Comparison of ENCODE assay signal across 8 cellular contexts in genomic region chr22:30591588-30592359, GRCh38. TPM values are rescaled to one million over a fixed set of nuclear protein-coding genes. Genes with fewer than 3 reads are reported as not detected.
DNase-seq lines count a peak whose midpoint lies in the region; ATAC-seq and TF ChIP-seq lines count a peak whose summit lies in the region.

Gene PES1, minus strand, starts transcription at chr22:30591910. Its CDS starts 77 bp downstream, at chr22:30591833.

- 1% methylated on average over 48 to 49 of the region's 49 CpGs for WGBS in lung, 2 donors

- no peak for TF ChIP-seq CTCF in GM20000 (IDR thresholded peaks at IDR 0.05; ENCODE audit: extremely low read depth, missing control alignments)
- no peak for TF ChIP-seq CTCF in lung (IDR thresholded peaks at IDR 0.05; ENCODE audit: control extremely low read depth, extremely low read depth)

- peaks cover 10% of the 10 kb centered on the region for H3K4me1 ChIP-seq in effector memory CD4-positive, alpha-beta T cell (ENCODE audit: control insufficient read depth, insufficient read depth, low read length, poor library complexity, severe bottlenecking)
- peaks cover 4 to 7% of the 10 kb centered on the region in 2 donors for H3K4me1 ChIP-seq in lung (ENCODE audit: control insufficient read depth in 2 of 2, insufficient read depth in 2 of 2, low read length in 2 of 2)

- peak within 1 kb of the TSS; percentile 94 for H3K27ac ChIP-seq in effector memory CD4-positive, alpha-beta T cell (ENCODE audit: insufficient read depth, low read length, poor library complexity, severe bottlenecking)
- peak within 1 kb of the TSS; percentile 15 to 30 for H3K27ac ChIP-seq in lung (ENCODE audit: low read depth in 1 of 2, low read length in 1 of 2)

- H3K36me3 ChIP-seq in effector memory CD4-positive, alpha-beta T cell (ENCODE audit: control insufficient read depth, insufficient read depth, low read length) = peaks cover 25% of the 10 kb centered on the region
- H3K36me3 ChIP-seq in lung (ENCODE audit: control insufficient read depth in 2 of 2, insufficient read depth in 2 of 2, low read length in 2 of 2) = peaks cover 15 to 23% of the 10 kb centered on the region in 2 donors

- H3K9me3 ChIP-seq in effector memory CD4-positive, alpha-beta T cell (ENCODE audit: control insufficient read depth, low read length) = no peaks in the 10 kb centered on the region
- H3K9me3 ChIP-seq in lung (ENCODE audit: control insufficient read depth in 2 of 2, insufficient read depth in 1 of 2, low read length in 1 of 2) = no peaks in the 10 kb centered on the region

- DNase-seq in COLO668 (lab: John Stamatoyannopoulos, UW; ENCODE audit: unreplicated experiment) = peak; percentile 97
- peak; percentile 98 for DNase-seq in GM20000 (ENCODE audit: low spot score)
- peak; percentile 96 for DNase-seq in HT-29 (ENCODE audit: low spot score)
- peak; percentile 83 for DNase-seq in NK-92 treated with Interleukin-12 subunit alpha and Interleukin-12 subunit beta, amount 100 ng/mL, for 24 hours (lab: John Stamatoyannopoulos, UW)
- DNase-seq in activated CD8-positive, alpha-beta memory T cell treated with anti-CD3 and anti-CD28 coated beads for 24 hours = peak; percentile 92
- peak; percentile 91 to 92 (median 92) for DNase-seq in effector memory CD4-positive, alpha-beta T cell
- peak; percentile 94 for DNase-seq in lung (ENCODE audit: low spot score)
- peak; percentile 78 to 93 (median 88) for DNase-seq in stimulated activated CD4-positive, alpha-beta T cell treated with anti-CD3 and anti-CD28 coated beads, TNF-alpha, amount 100 ng/mL, for 4 hours (ENCODE audit: low read depth in 3 of 3)

- peaks cover 6% of the 10 kb centered on the region for H3K27me3 ChIP-seq in effector memory CD4-positive, alpha-beta T cell (replicated peaks; ENCODE audit: control insufficient read depth, insufficient read depth, low read length, poor library complexity, severe bottlenecking)
- H3K27me3 ChIP-seq in lung (ENCODE audit: control insufficient read depth, insufficient read depth) = no peaks in the 10 kb centered on the region

- peak; percentile 99 for ATAC-seq in lung (ENCODE audit: insufficient read depth, low FRiP score)

- peak within 1 kb of the TSS; percentile 65 for H3K4me3 ChIP-seq in effector memory CD4-positive, alpha-beta T cell (ENCODE audit: insufficient read depth, low read depth, low read length, poor library complexity, severe bottlenecking)
- peak within 1 kb of the TSS; percentile 95 for H3K4me3 ChIP-seq in lung

RNA-seq across cellular contexts. Expression of gene PES1, which starts in this region (rescaled TPM):
- total RNA-seq in HT-29 (2014; rRNA removed; shearing (Covaris generic)) = 73.9 and 74.0 TPM in 2 replicates
- 10 to 100 TPM; 34.4 to 76.5 TPM for total RNA-seq in lung
- polyA plus RNA-seq in lung = 10 to 100 TPM; 68.9 to 77.2 TPM

Comparison
In these comparisons a context has a peak if more than half of its experiments do, and no peak if none do; other contexts are left out.
1. Peak in every context shown above with its lines: DNase-seq, ATAC-seq, H3K4me3 ChIP-seq and H3K27ac ChIP-seq.